ENCODE assay signal across 1 cellular context in genomic region chr10:91076991-91077548, GRCh38.
TF ChIP-seq lines count a peak whose summit lies in the region.

No MANE protein-coding gene starts in this region.

TF ChIP-seq in HepG2, 621 proteins besides CTCF, POLR2A, EP300 and RAD21 (continued from another document):
- TF ChIP-seq GRHL1 (CRISPR knock-in tag; conservative IDR thresholded peaks at IDR 0.05): no peak
- no peak for TF ChIP-seq CCAR2 (optimal IDR thresholded peaks at IDR 0.05; ENCODE audit: low read depth, low read length)
- no peak for TF ChIP-seq ZNF253 (CRISPR knock-in tag; IDR thresholded peaks at IDR 0.05; ENCODE audit: borderline replicate concordance)
- no peak for TF ChIP-seq NFAT5 (CRISPR knock-in tag; IDR thresholded peaks at IDR 0.05)
- no peak for TF ChIP-seq MYC (CRISPR knock-in tag; IDR thresholded peaks at IDR 0.05; ENCODE audit: borderline replicate concordance)
- no peak for TF ChIP-seq SP2 (CRISPR knock-in tag; IDR thresholded peaks at IDR 0.05)
- no peak for TF ChIP-seq ZNF274 (CRISPR knock-in tag; IDR thresholded peaks at IDR 0.05)
- no peak for TF ChIP-seq SKI (IDR thresholded peaks at IDR 0.05; ENCODE audit: partially characterized antibody)
- TF ChIP-seq MTERF4 (CRISPR knock-in tag; IDR thresholded peaks at IDR 0.05): no peak
- TF ChIP-seq ZFYVE20 (CRISPR knock-in tag; IDR thresholded peaks at IDR 0.05; ENCODE audit: borderline replicate concordance, low read depth): no peak
- no peak for TF ChIP-seq RBFOX2 (IDR thresholded peaks at IDR 0.05; ENCODE audit: low read depth, low read length)
- TF ChIP-seq FOXJ3 (CRISPR knock-in tag; IDR thresholded peaks at IDR 0.05; ENCODE audit: borderline replicate concordance): no peak
- TF ChIP-seq ZBTB14 (CRISPR knock-in tag; IDR thresholded peaks at IDR 0.05): no peak
